ENCODE assay signal across 15 cellular contexts in the genomic region with DNA sequence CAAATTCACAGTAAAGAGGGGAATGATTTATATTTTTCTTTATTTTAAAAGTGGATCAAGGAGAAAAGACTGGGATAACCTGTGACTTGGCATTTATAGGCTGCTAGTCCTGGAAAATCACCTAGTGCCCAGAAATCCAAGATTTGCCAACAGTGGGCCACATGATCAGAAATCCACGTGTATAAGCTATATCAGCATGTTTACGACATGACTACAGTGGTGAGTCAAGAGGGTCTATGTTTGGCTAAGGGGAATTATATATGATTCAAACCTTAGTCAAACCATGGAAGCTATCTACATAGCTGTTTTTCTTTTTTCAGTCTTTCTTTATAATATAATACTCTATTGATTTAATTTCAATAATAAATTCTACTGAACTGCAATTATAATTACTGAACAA. TPM values are rescaled to one million over a fixed set of nuclear protein-coding genes. Genes with fewer than 3 reads are reported as not detected.
A peak's percentile ranks its signal among the peaks of the same experiment; 100 is the strongest.
DNase-seq lines count a peak whose midpoint lies in the region; ATAC-seq and TF ChIP-seq lines count a peak whose summit lies in the region.
"Had no signal": no experiment of that assay in that cellular context is flagged by ENCODE, and none has a peak within 500 bp of the region (broad histone marks: within the 10 kb centered on the region; RNA-seq: fewer than 3 reads in every experiment).

No MANE protein-coding gene starts in this region.

- peaks cover 38% of the 10 kb centered on the region for H3K36me3 Mint-ChIP-seq in HFFc6 (ENCODE audit: low read depth)
- H3K36me3 Mint-ChIP-seq in stimulated activated effector memory CD8-positive, alpha-beta T cell treated with anti-CD3 and anti-CD28 coated beads, Interleukin-12 subunit alpha, Interleukin-12 subunit beta, amount 100 ng/mL, for 72 hours = peaks cover 32% of the 10 kb centered on the region

- 67% methylated on average over 2 of the region's 2 CpGs for WGBS in suprapubic skin

- H3K4me3 ChIP-seq in SK-N-MC (no peak overlapping the region), suprapubic skin (no peak overlapping the region)

- no peak overlapping the region for H3K4me3 Mint-ChIP-seq in HFFc6
- no peak overlapping the region for H3K4me3 Mint-ChIP-seq in stimulated activated effector memory CD8-positive, alpha-beta T cell treated with anti-CD3 and anti-CD28 coated beads, Interleukin-12 subunit alpha, Interleukin-12 subunit beta, amount 100 ng/mL, for 72 hours
- H3K4me3 Mint-ChIP-seq: activated T-helper 1 cell treated with anti-CD3 and anti-CD28 coated beads, Interleukin-12 subunit alpha, Interleukin-12 subunit beta, Interleukin-2, Interleukin-4 antibody, amounts not matched to agents 30 ng/mL and 10 ng/mL and 1 ng/mL, durations not matched to agents 14 hours and 24 hours and 36 hours had no signal

- TF ChIP-seq EP300 in suprapubic skin (IDR thresholded peaks at IDR 0.05) = no peak

- H3K9me3 ChIP-seq in SK-N-MC (ENCODE audit: low read depth, low read length) (no peaks in the 10 kb centered on the region), suprapubic skin (no peaks in the 10 kb centered on the region)

- H3K4me1 Mint-ChIP-seq in HFFc6 (ENCODE audit: low read depth) = peaks cover 31% of the 10 kb centered on the region
- peaks cover 4% of the 10 kb centered on the region for H3K4me1 Mint-ChIP-seq in stimulated activated effector memory CD8-positive, alpha-beta T cell treated with anti-CD3 and anti-CD28 coated beads, Interleukin-12 subunit alpha, Interleukin-12 subunit beta, amount 100 ng/mL, for 72 hours

- no peak for TF ChIP-seq CTCF in HFFc6 (IDR thresholded peaks at IDR 0.05)
- no peak for TF ChIP-seq CTCF in GM13977 (IDR thresholded peaks at IDR 0.05; ENCODE audit: extremely low read depth, insufficient read depth, missing control alignments)
- TF ChIP-seq CTCF in suprapubic skin (IDR thresholded peaks at IDR 0.05) = no peak

- H3K9me3 Mint-ChIP-seq in HFFc6 = peaks cover 4% of the 10 kb centered on the region; the same call in 1 of the 2 replicates
- no peaks in the 10 kb centered on the region for H3K9me3 Mint-ChIP-seq in stimulated activated effector memory CD8-positive, alpha-beta T cell treated with anti-CD3 and anti-CD28 coated beads, Interleukin-12 subunit alpha, Interleukin-12 subunit beta, amount 100 ng/mL, for 72 hours
- H3K9me3 Mint-ChIP-seq: activated T-helper 1 cell treated with anti-CD3 and anti-CD28 coated beads, Interleukin-12 subunit alpha, Interleukin-12 subunit beta, Interleukin-2, Interleukin-4 antibody, amounts not matched to agents 30 ng/mL and 10 ng/mL and 1 ng/mL, durations not matched to agents 14 hours and 24 hours and 36 hours had no signal

- in situ Hi-C loops in GM13977 (cut with MboI; ENCODE audit: low pct_unique_long_range_greater_than_20kb, low sequenced_read_pairs, unreplicated experiment) = no loop called here

- ATAC-seq in stimulated activated effector memory CD8-positive, alpha-beta T cell treated with anti-CD3 and anti-CD28 coated beads, Interleukin-12 subunit alpha, Interleukin-12 subunit beta, amount 100 ng/mL, for 72 hours = peak; percentile 84

- 0 out of 2 replicates have a peak overlapping the region, but pooled peaks have one; percentile 39 for H3K27ac ChIP-seq in SK-N-MC
- no peak overlapping the region for H3K27ac ChIP-seq in suprapubic skin

- H3K27me3 ChIP-seq in suprapubic skin = no peaks in the 10 kb centered on the region

- H3K36me3 ChIP-seq in SK-N-MC (ENCODE audit: insufficient read depth, low read length) = no peaks in the 10 kb centered on the region
- peaks cover 8% of the 10 kb centered on the region for H3K36me3 ChIP-seq in suprapubic skin

- no peak overlapping the region for H3K9ac ChIP-seq in SK-N-MC (ENCODE audit: insufficient read length)

- peak overlapping the region; percentile 70 for H3K27ac Mint-ChIP-seq in HFFc6
- no peak overlapping the region for H3K27ac Mint-ChIP-seq in stimulated activated effector memory CD8-positive, alpha-beta T cell treated with anti-CD3 and anti-CD28 coated beads, Interleukin-12 subunit alpha, Interleukin-12 subunit beta, amount 100 ng/mL, for 72 hours
- H3K27ac Mint-ChIP-seq: activated T-helper 1 cell treated with anti-CD3 and anti-CD28 coated beads, Interleukin-12 subunit alpha, Interleukin-12 subunit beta, Interleukin-2, Interleukin-4 antibody, amounts not matched to agents 30 ng/mL and 10 ng/mL and 1 ng/mL, durations not matched to agents 14 hours and 24 hours and 36 hours had no signal

- H3K27me3 Mint-ChIP-seq in HFFc6 (ENCODE audit: insufficient read depth) = no peaks in the 10 kb centered on the region; the same call in 1 of the 2 replicates

- TF ChIP-seq POLR2A in suprapubic skin (IDR thresholded peaks at IDR 0.05) = no peak

- H3K4me1 ChIP-seq in suprapubic skin = no peaks in the 10 kb centered on the region

- DNase-seq in HFFc6 (peak; percentile 78), SK-N-MC (ENCODE audit: low read depth, low spot score) (no peak), fibroblast of peridontal ligament (ENCODE audit: extremely low read depth) (peak; percentile 67), GM13977 (ENCODE audit: low spot score) (no peak), suprapubic skin (ENCODE audit: low spot score in 2 of 2) (no peak), DMS 273 (lab: John Stamatoyannopoulos, UW; ENCODE audit: unreplicated experiment) (no peak)
- no peak for DNase-seq in stimulated activated effector memory CD8-positive, alpha-beta T cell treated with anti-CD3 and anti-CD28 coated beads, Interleukin-12 subunit alpha, Interleukin-12 subunit beta, amount 100 ng/mL, for 72 hours (ENCODE audit: low spot score in 2 of 2)
- DNase-seq: activated CD4-positive, alpha-beta T cell treated with anti-CD3 and anti-CD28 coated beads, Interleukin-2, amount 50 U/mL, for 48 hours; COR-L47; glutamatergic neuron; islet precursor cell; NCI-H1092; NCI-H2171; SIG-M5 had no signal

RNA-seq across cellular contexts. Expression of gene HACD4, which starts 14.3 kb away (rescaled TPM):
- 1 to 10 TPM; 3.0 to 5.3 (median 3.8) TPM for total RNA-seq in HFFc6 (2021; fragmentation: NEBNext Ultra II Directional; extraction: Animal tissue kit (Norgen Biotek cat#: 25700))
- total RNA-seq in suprapubic skin = 1 to 10 TPM; 1.9 to 4.1 (median 2.9) TPM

Comparison
In these comparisons a context has a peak if more than half of its experiments do, and no peak if none do; other contexts are left out.
1. DNase-seq: peak in HFFc6 (single experiment) and fibroblast of peridontal ligament (single experiment); none in SK-N-MC (single experiment), stimulated activated effector memory CD8-positive, alpha-beta T cell treated with anti-CD3 and anti-CD28 coated beads, Interleukin-12 subunit alpha, Interleukin-12 subunit beta, amount 100 ng/mL, for 72 hours (0 of 2), GM13977 (single experiment), suprapubic skin (0 of 2) and DMS 273 (single experiment).